In the genomic region with DNA sequence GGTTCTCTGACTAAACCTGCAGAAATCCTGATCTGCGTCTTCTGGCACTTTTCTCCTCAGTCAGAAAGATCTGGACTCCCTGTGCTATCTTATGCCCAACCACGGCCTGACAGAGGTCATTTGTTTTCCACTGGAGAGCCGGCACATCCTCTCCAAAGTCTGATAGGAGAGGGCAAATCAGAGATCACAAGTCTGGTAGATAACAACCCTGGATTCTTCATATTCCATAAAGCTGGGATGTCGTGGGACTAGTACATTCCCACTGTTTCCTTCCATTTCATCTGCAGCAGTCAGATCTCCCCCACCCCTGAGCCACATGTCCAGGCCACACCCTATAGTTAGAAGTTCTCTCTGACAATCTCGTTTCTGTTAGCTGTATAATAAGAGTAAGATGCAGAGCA, we compare ENCODE assay signal across 11 cellular contexts.
DNase-seq lines count a peak whose midpoint lies in the region; ATAC-seq and TF ChIP-seq lines count a peak whose summit lies in the region.
"Had no signal": no experiment of that assay in that cellular context is flagged by ENCODE, and none has a peak within 500 bp of the region (broad histone marks: within the 10 kb centered on the region; RNA-seq: fewer than 3 reads in every experiment).

No MANE protein-coding gene starts in this region.

- POLR2A ChIA-PET in T-cell (lab: Charles Lee), result no interaction called here

- H3K27me3 ChIP-seq in GM23248 (replicated peaks; ENCODE audit: insufficient read depth) (no peaks in the 10 kb centered on the region), heart right ventricle (no peaks in the 10 kb centered on the region)

- no peak overlapping the region for H3K4me3 Mint-ChIP-seq in T-cell
- H3K4me3 Mint-ChIP-seq in stimulated activated effector memory CD8-positive, alpha-beta T cell treated with anti-CD3 and anti-CD28 coated beads, Interleukin-12 subunit alpha, Interleukin-12 subunit beta, amount 100 ng/mL, for 72 hours, result no peak overlapping the region
- H3K4me3 Mint-ChIP-seq: type B pancreatic cell had no signal

- CTCF ChIA-PET in T-cell (lab: Charles Lee), result interaction anchor here (0.6 to 3.6 kb wide), 14 partner anchors 9 to 524 kb away, joined by 3 to 115 read pairs (median 4); no protein-coding TSS in a partner anchor

- no peaks in the 10 kb centered on the region for H3K9me2 ChIP-seq in GM23248 (ENCODE audit: insufficient read depth)

- no peaks in the 10 kb centered on the region for H4K20me1 ChIP-seq in GM23248 (ENCODE audit: insufficient read depth)

- H3F3A ChIP-seq in GM23248 (ENCODE audit: insufficient read depth), result peaks cover 39% of the 10 kb centered on the region

- in situ Hi-C loops in GM23248 (cut with MboI), result loop anchor here (5.0 to 25.0 kb wide), 2 partner anchors 294 to 524 kb away; no protein-coding TSS in a partner anchor

- 59 to 68% methylated on average over 5 of the region's 5 CpGs for WGBS in GM23248 (ENCODE audit: low coverage in 1 of 2, low lambda C conversion rate in 2 of 2, missing lambda C conversion rate in 2 of 2), 2 experiments
- WGBS in heart right ventricle, 2 donors, result 16 to 36% methylated on average over 5 of the region's 5 CpGs

- no peaks in the 10 kb centered on the region for H3K79me2 ChIP-seq in GM23248 (ENCODE audit: insufficient read depth)

- no peaks in the 10 kb centered on the region for H3K36me3 ChIP-seq in GM23248 (ENCODE audit: low read depth)
- peaks cover 0 to 41% (median 0%) of the 10 kb centered on the region in 9 donors for H3K36me3 ChIP-seq in heart right ventricle

- no peaks in the 10 kb centered on the region for H3K27me3 Mint-ChIP-seq in T-cell
- H3K27me3 Mint-ChIP-seq: type B pancreatic cell had no signal

- H3K4me1 ChIP-seq in GM23248 (ENCODE audit: insufficient read depth) (peaks cover 46% of the 10 kb centered on the region), heart right ventricle (peaks cover 12 to 54% (median 44%) of the 10 kb centered on the region in 9 donors)

- DNase-seq in GM23248 (peak; percentile 13), T-cell (no peak), heart right ventricle (no peak), T-helper 9 cell (no peak)
- DNase-seq in stimulated activated effector memory CD8-positive, alpha-beta T cell treated with anti-CD3 and anti-CD28 coated beads, Interleukin-12 subunit alpha, Interleukin-12 subunit beta, amount 100 ng/mL, for 72 hours (ENCODE audit: low spot score in 2 of 2), result no peak
- no peak for DNase-seq in activated CD4-positive, CD25-positive, alpha-beta regulatory T cell treated with anti-CD3 and anti-CD28 coated beads, Interleukin-2, amount 50 U/mL, for 72 hours
- DNase-seq: activated gamma-delta T cell; NCI-H1048; stimulated activated CD4-positive, alpha-beta T cell treated with anti-CD3 and anti-CD28 coated beads, Interleukin-4, amount 100 ng/mL, for 4 hours had no signal

- no peak overlapping the region for H3K4me2 ChIP-seq in GM23248 (ENCODE audit: unreplicated experiment)

- H3K9me3 ChIP-seq in GM23248 (ENCODE audit: low read depth) (no peaks in the 10 kb centered on the region), heart right ventricle (no peaks in the 10 kb centered on the region)

- H3K9me3 Mint-ChIP-seq in T-cell, result no peaks in the 10 kb centered on the region
- H3K9me3 Mint-ChIP-seq in stimulated activated effector memory CD8-positive, alpha-beta T cell treated with anti-CD3 and anti-CD28 coated beads, Interleukin-12 subunit alpha, Interleukin-12 subunit beta, amount 100 ng/mL, for 72 hours, result no peaks in the 10 kb centered on the region
- H3K9me3 Mint-ChIP-seq: type B pancreatic cell had no signal

- H3K4me3 ChIP-seq in GM23248 (no peak overlapping the region), heart right ventricle (no peak overlapping the region)

- no peak overlapping the region for H3K9ac ChIP-seq in GM23248

- H3K27ac ChIP-seq in GM23248 (no peak overlapping the region), heart right ventricle (peak overlapping the region in 8 of 10 donors; percentile 20 to 70 (median 49))

- ATAC-seq in T-cell (replicated peaks in 1 of 4), result no peak
- peak in 5 of 8 donors; percentile 48 to 56 (median 53) for ATAC-seq in heart right ventricle
- no peak for ATAC-seq in stimulated activated effector memory CD8-positive, alpha-beta T cell treated with anti-CD3 and anti-CD28 coated beads, Interleukin-12 subunit alpha, Interleukin-12 subunit beta, amount 100 ng/mL, for 72 hours
- ATAC-seq in HG03135 (IDR thresholded peaks at IDR 0.05; ENCODE audit: unreplicated experiment), result no peak

- intact Hi-C loops in heart right ventricle (cut with DNase I), result loop anchor here in 9 of 10 donors (2.0 to 10.0 kb wide), 10 partner anchors 34 to 526 kb away; no protein-coding TSS in a partner anchor

- no peak for TF ChIP-seq CTCF in heart right ventricle (IDR thresholded peaks at IDR 0.05)

- H3K27ac Mint-ChIP-seq in T-cell, result peak overlapping the region; percentile 22 to 74
- peak overlapping the region; percentile 61 for H3K27ac Mint-ChIP-seq in stimulated activated effector memory CD8-positive, alpha-beta T cell treated with anti-CD3 and anti-CD28 coated beads, Interleukin-12 subunit alpha, Interleukin-12 subunit beta, amount 100 ng/mL, for 72 hours
- H3K27ac Mint-ChIP-seq: type B pancreatic cell had no signal

- H2AFZ ChIP-seq in GM23248, result no peak overlapping the region

- peaks cover 20% of the 10 kb centered on the region for H3K36me3 Mint-ChIP-seq in T-cell
- H3K36me3 Mint-ChIP-seq in stimulated activated effector memory CD8-positive, alpha-beta T cell treated with anti-CD3 and anti-CD28 coated beads, Interleukin-12 subunit alpha, Interleukin-12 subunit beta, amount 100 ng/mL, for 72 hours, result peaks cover 10% of the 10 kb centered on the region
- H3K36me3 Mint-ChIP-seq: type B pancreatic cell had no signal

- H3K4me1 Mint-ChIP-seq in T-cell, result peaks cover 58 to 61% (median 59%) of the 10 kb centered on the region in 3 donors
- H3K4me1 Mint-ChIP-seq in stimulated activated effector memory CD8-positive, alpha-beta T cell treated with anti-CD3 and anti-CD28 coated beads, Interleukin-12 subunit alpha, Interleukin-12 subunit beta, amount 100 ng/mL, for 72 hours, result peaks cover 62% of the 10 kb centered on the region

Comparison
In these comparisons a context has a peak if more than half of its experiments do, and no peak if none do; other contexts are left out.
1. ATAC-seq: peak in heart right ventricle (5 of 8); none in T-cell (0 of 4), stimulated activated effector memory CD8-positive, alpha-beta T cell treated with anti-CD3 and anti-CD28 coated beads, Interleukin-12 subunit alpha, Interleukin-12 subunit beta, amount 100 ng/mL, for 72 hours (single experiment) and HG03135 (single experiment).